ENCODE assay signal across 8 cellular contexts in the genomic region with DNA sequence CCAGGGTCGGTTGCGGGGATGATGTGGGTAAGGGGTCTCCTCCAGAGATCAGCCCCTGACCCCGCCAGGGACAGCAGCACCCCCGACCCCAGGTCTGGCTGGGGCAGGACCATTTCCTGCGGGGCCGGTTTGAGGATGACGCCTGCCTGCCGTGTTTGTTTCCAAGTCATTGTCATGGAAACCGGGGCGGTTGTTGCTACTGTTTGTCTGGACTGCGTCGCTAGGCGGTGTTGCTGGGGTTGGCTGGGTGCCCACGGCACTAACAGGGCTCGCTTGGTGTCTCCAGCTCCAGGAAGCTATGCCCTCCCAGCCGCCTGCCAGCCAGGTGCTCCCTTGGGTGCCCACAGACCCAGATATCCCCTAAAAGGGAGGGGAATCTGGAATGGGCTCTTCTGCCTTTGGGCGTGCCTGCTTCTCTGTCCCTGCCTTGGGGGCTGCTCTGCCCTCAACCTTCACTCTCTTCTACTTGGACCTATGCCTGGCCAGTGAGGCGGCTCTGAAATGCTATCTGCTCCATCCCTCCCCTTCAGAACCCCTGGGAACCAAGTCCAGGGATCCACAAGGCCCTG. TPM values are rescaled to one million over a fixed set of nuclear protein-coding genes. Genes with fewer than 3 reads are reported as not detected.
A peak's percentile ranks its signal among the peaks of the same experiment; 100 is the strongest.
DNase-seq lines count a peak whose midpoint lies in the region; ATAC-seq and TF ChIP-seq lines count a peak whose summit lies in the region.

No MANE protein-coding gene starts in this region.

- H3K27me3 Mint-ChIP-seq in endothelial cell (ENCODE audit: unreplicated experiment) = peaks cover 37% of the 10 kb centered on the region

- peak overlapping the region; percentile 95 for H3K27ac Mint-ChIP-seq in endothelial cell (ENCODE audit: unreplicated experiment)

- peak overlapping the region; percentile 73 for H3K4me3 Mint-ChIP-seq in endothelial cell (ENCODE audit: unreplicated experiment)

- H3K9me3 Mint-ChIP-seq in endothelial cell (ENCODE audit: unreplicated experiment) = no peaks in the 10 kb centered on the region

- DNase-seq in AML-193 (lab: John Stamatoyannopoulos, UW) = peak; percentile 90 to 92
- peak in 75 of 76 experiments; percentile 4 to 96 (median 89) for DNase-seq in HUDEP-2 (lab: John Stamatoyannopoulos, UW; ENCODE audit: unreplicated experiment in 76 of 76)
- peak; percentile 66 for DNase-seq in NOMO-1 treated with dmso at 0.1 percent for 144 hours (lab: John Stamatoyannopoulos, UW; ENCODE audit: unreplicated experiment)
- peak; percentile 92 for DNase-seq in activated CD8-positive, alpha-beta memory T cell treated with anti-CD3 and anti-CD28 coated beads, Interleukin-2, amount 50 U/mL, for 48 hours
- peak; percentile 87 for DNase-seq in endothelial cell (ENCODE audit: low spot score)
- peak; percentile 77 for DNase-seq in midbrain (lab: John Stamatoyannopoulos, UW)
- DNase-seq in stimulated activated CD8-positive, alpha-beta memory T cell treated with anti-CD3 and anti-CD28 coated beads, Interleukin-15, amount 100 ng/mL, for 48 hours (ENCODE audit: low read depth in 2 of 2) = peak; percentile 88

- peaks cover 19% of the 10 kb centered on the region for H3K4me1 Mint-ChIP-seq in endothelial cell (ENCODE audit: unreplicated experiment)

- peak; percentile 62 for ATAC-seq in GM19351 (IDR thresholded peaks at IDR 0.05; ENCODE audit: unreplicated experiment)

- peak; percentile 10 for TF ChIP-seq CTCF in endothelial cell (IDR thresholded peaks at IDR 0.05; ENCODE audit: unreplicated experiment)

- H3K36me3 Mint-ChIP-seq in endothelial cell (ENCODE audit: low read depth, unreplicated experiment) = peaks cover 7% of the 10 kb centered on the region

RNA-seq across cellular contexts. Expression of gene CRIP1, which starts 4.7 kb away (rescaled TPM):
- total RNA-seq in endothelial cell (ENCODE audit: unreplicated experiment) = 2.5 TPM

RNA-seq across cellular contexts. Expression of gene CRIP2, which starts 7.3 kb away (rescaled TPM):
- total RNA-seq in endothelial cell (ENCODE audit: unreplicated experiment) = 67.4 TPM

RNA-seq across cellular contexts. Expression of gene TEDC1, which starts 9.1 kb away (rescaled TPM):
- total RNA-seq in endothelial cell (ENCODE audit: unreplicated experiment) = 11.5 TPM

RNA-seq across cellular contexts. Expression of gene TMEM121, which starts 44.4 kb away (rescaled TPM):
- 1.6 TPM for total RNA-seq in endothelial cell (ENCODE audit: unreplicated experiment)

Comparison
In these comparisons a context has a peak if more than half of its experiments do, and no peak if none do; other contexts are left out.
1. Peak in every context shown above with its lines: DNase-seq and ATAC-seq.